In genomic region chr3:9008550-9009255, GRCh38 we compare ENCODE assay signal across 13 cellular contexts.
"Had no signal": no experiment of that assay in that cellular context is flagged by ENCODE, and none has a peak within 500 bp of the region (broad histone marks: within the 10 kb centered on the region; RNA-seq: fewer than 3 reads in every experiment).

No MANE protein-coding gene starts in this region.

- H3K9me3 Mint-ChIP-seq: activated CD4-positive, alpha-beta memory T cell treated with anti-CD3 and anti-CD28 coated beads, Interleukin-2, amount 10 ng/mL, durations not matched to agents 7 days and 5 days; natural killer cell treated with Interleukin-12 subunit alpha and Interleukin-12 subunit beta and Interleukin-15 and Interleukin-18, amount 100 ng/mL, for 72 hours; T-cell; type B pancreatic cell had no signal

- H3K36me3 ChIP-seq: cardiac muscle cell, colonic mucosa had no signal

- H3K4me1 ChIP-seq: colonic mucosa had no signal

- DNase-seq: activated CD4-positive, alpha-beta memory T cell treated with anti-CD3 and anti-CD28 coated beads, Interleukin-2, amount 10 ng/mL, durations not matched to agents 7 days and 5 days; activated CD4-positive, alpha-beta T cell treated with anti-CD3 and anti-CD28 coated beads for 36 hours; activated CD8-positive, alpha-beta memory T cell treated with anti-CD3 and anti-CD28 coated beads, Interleukin-2, amount 50 U/mL, for 4 hours; colonic mucosa; left colon; stimulated activated CD4-positive, alpha-beta T cell treated with anti-CD3 and anti-CD28 coated beads, Interleukin-12 subunit alpha, Interleukin-12 subunit beta, amount 100 ng/mL, for 4 hours; stimulated activated naive CD4-positive, alpha-beta T cell; T-cell; T1000 had no signal

- H3K27ac ChIP-seq: cardiac muscle cell, colonic mucosa, VCaP had no signal

- ATAC-seq: activated CD4-positive, alpha-beta T cell treated with anti-CD3 and anti-CD28 coated beads for 36 hours; left colon; natural killer cell treated with Interleukin-12 subunit alpha and Interleukin-12 subunit beta and Interleukin-15 and Interleukin-18, amount 100 ng/mL, for 72 hours; T-cell had no signal

- H3K36me3 Mint-ChIP-seq: natural killer cell treated with Interleukin-12 subunit alpha and Interleukin-12 subunit beta and Interleukin-15 and Interleukin-18, amount 100 ng/mL, for 72 hours had no signal

- H3K27me3 ChIP-seq: cardiac muscle cell, colonic mucosa had no signal

- H3K27ac Mint-ChIP-seq: activated CD4-positive, alpha-beta memory T cell treated with anti-CD3 and anti-CD28 coated beads, Interleukin-2, amount 10 ng/mL, durations not matched to agents 7 days and 5 days; activated CD4-positive, alpha-beta T cell treated with anti-CD3 and anti-CD28 coated beads for 36 hours; natural killer cell treated with Interleukin-12 subunit alpha and Interleukin-12 subunit beta and Interleukin-15 and Interleukin-18, amount 100 ng/mL, for 72 hours; T-cell; type B pancreatic cell had no signal

- H3K4me3 Mint-ChIP-seq: activated CD4-positive, alpha-beta memory T cell treated with anti-CD3 and anti-CD28 coated beads, Interleukin-2, amount 10 ng/mL, durations not matched to agents 7 days and 5 days; activated CD4-positive, alpha-beta T cell treated with anti-CD3 and anti-CD28 coated beads for 36 hours; natural killer cell treated with Interleukin-12 subunit alpha and Interleukin-12 subunit beta and Interleukin-15 and Interleukin-18, amount 100 ng/mL, for 72 hours; T-cell; type B pancreatic cell had no signal

- H3K4me3 ChIP-seq: cardiac muscle cell, colonic mucosa had no signal

- H3K27me3 Mint-ChIP-seq: activated CD4-positive, alpha-beta T cell treated with anti-CD3 and anti-CD28 coated beads for 36 hours; natural killer cell treated with Interleukin-12 subunit alpha and Interleukin-12 subunit beta and Interleukin-15 and Interleukin-18, amount 100 ng/mL, for 72 hours; T-cell; type B pancreatic cell had no signal

- H3K9me3 ChIP-seq: colonic mucosa had no signal
